ENCODE assay signal across 9 cellular contexts in genomic region chr13:44373601-44374347, GRCh38. TPM values are rescaled to one million over a fixed set of nuclear protein-coding genes. Genes with fewer than 3 reads are reported as not detected.
A peak's percentile ranks its signal among the peaks of the same experiment; 100 is the strongest.
DNase-seq lines count a peak whose midpoint lies in the region; ATAC-seq, FAIRE-seq and TF ChIP-seq lines count a peak whose summit lies in the region.
"Had no signal": no experiment of that assay in that cellular context is flagged by ENCODE, and none has a peak within 500 bp of the region (broad histone marks: within the 10 kb centered on the region; RNA-seq: fewer than 3 reads in every experiment).

Gene SERP2, plus strand, starts transcription at chr13:44373824. Its CDS starts 202 bp downstream, at chr13:44374026.

- H3K79me2 ChIP-seq in endothelial cell of umbilical vein (ENCODE audit: control insufficient read depth, insufficient read depth, low read length): no peaks in the 10 kb centered on the region

- TF ChIP-seq POLR2A in endothelial cell of umbilical vein (IDR thresholded peaks at IDR 0.05; ENCODE audit: low read depth, low read length): no peak
- no peak for TF ChIP-seq POLR2A in H54 (IDR thresholded peaks at IDR 0.05; ENCODE audit: low read depth, low read length)

- H3K4me2 ChIP-seq in endothelial cell of umbilical vein (ENCODE audit: insufficient read depth, low read length): peak within 1 kb of the TSS; percentile 67

- intact Hi-C loops in endothelial cell of umbilical vein (cut with micrococcal nuclease) (no loop called here), mucosa of descending colon (cut with DNase I, micrococcal nuclease) (no loop called here)

- POLR2A ChIA-PET in CD8-positive, alpha-beta memory T cell (lab: Charles Lee): no interaction called here
- POLR2A ChIA-PET in endothelial cell of umbilical vein (lab: Charles Lee): no interaction called here

- H2AFZ ChIP-seq in endothelial cell of umbilical vein (ENCODE audit: low read depth, low read length): peak within 1 kb of the TSS; percentile 86

- H3K9ac ChIP-seq in NT2/D1 (ENCODE audit: insufficient read length, low read depth) (peak within 1 kb of the TSS; percentile 79), endothelial cell of umbilical vein (replicated peaks; ENCODE audit: extremely low read depth, insufficient read depth, low read length) (peak within 1 kb of the TSS; percentile 8)

- peaks cover 0 to 3% (median 0%) of the 10 kb centered on the region in 5 donors for H3K9me3 Mint-ChIP-seq in CD8-positive, alpha-beta memory T cell
- H3K9me3 Mint-ChIP-seq: dendritic cell treated with granulocyte-macrophage colony-stimulating factor and Interleukin-4, amounts not matched to agents 40 ng/mL and 50 ng/mL, for 4 days had no signal

- no peaks in the 10 kb centered on the region for H3K4me1 ChIP-seq in CD8-positive, alpha-beta memory T cell (ENCODE audit: insufficient read depth, low read length)
- H3K4me1 ChIP-seq in NT2/D1 (ENCODE audit: insufficient read depth, insufficient read length): no peaks in the 10 kb centered on the region
- peaks cover 6% of the 10 kb centered on the region for H3K4me1 ChIP-seq in endothelial cell of umbilical vein (ENCODE audit: control insufficient read depth, extremely low read depth, insufficient read depth, low read length)
- peaks cover 13% of the 10 kb centered on the region for H3K4me1 ChIP-seq in mucosa of descending colon (ENCODE audit: low read depth)

- peaks cover 0 to 5% (median 0%) of the 10 kb centered on the region in 3 donors for H3K36me3 Mint-ChIP-seq in CD8-positive, alpha-beta memory T cell

- H3K9me3 ChIP-seq in CD8-positive, alpha-beta memory T cell (ENCODE audit: low read length): no peaks in the 10 kb centered on the region
- H3K9me3 ChIP-seq in NT2/D1 (ENCODE audit: insufficient read depth, low read length) (no peaks in the 10 kb centered on the region), endothelial cell of umbilical vein (replicated peaks; ENCODE audit: control insufficient read depth, insufficient read depth, low read length) (no peaks in the 10 kb centered on the region), mucosa of descending colon (no peaks in the 10 kb centered on the region)

- H3K27me3 Mint-ChIP-seq in CD8-positive, alpha-beta memory T cell: peaks cover 27 to 54% of the 10 kb centered on the region in 2 donors

- peak within 1 kb of the TSS; percentile 32 to 63 (median 48) for H3K4me3 Mint-ChIP-seq in CD8-positive, alpha-beta memory T cell
- H3K4me3 Mint-ChIP-seq: dendritic cell treated with granulocyte-macrophage colony-stimulating factor and Interleukin-4, amounts not matched to agents 40 ng/mL and 50 ng/mL, for 4 days had no signal

- no peaks in the 10 kb centered on the region for H3K36me3 ChIP-seq in CD8-positive, alpha-beta memory T cell (ENCODE audit: insufficient read depth, low read length)
- no peaks in the 10 kb centered on the region for H3K36me3 ChIP-seq in NT2/D1 (ENCODE audit: insufficient read depth, insufficient read length, low read length)
- H3K36me3 ChIP-seq in endothelial cell of umbilical vein (ENCODE audit: control insufficient read depth in 2 of 2, extremely low read depth in 1 of 2, insufficient read depth in 2 of 2, low read length in 2 of 2): no peaks in the 10 kb centered on the region
- no peaks in the 10 kb centered on the region for H3K36me3 ChIP-seq in mucosa of descending colon (ENCODE audit: low read depth)

- H3K9me1 ChIP-seq in endothelial cell of umbilical vein (replicated peaks; ENCODE audit: control insufficient read depth, extremely low read depth, insufficient read depth, low read length): no peaks in the 10 kb centered on the region

- BruUV-seq in endothelial cell of umbilical vein (replicated peaks; lab: Mats Ljungman, UMichigan): no TSS peak

- DNase-seq in CD8-positive, alpha-beta memory T cell: no peak
- DNase-seq in NT2/D1 (ENCODE audit: low read depth, low spot score) (no peak), endothelial cell of umbilical vein (ENCODE audit: low read depth, low spot score) (no peak), mucosa of descending colon (peak in 2 of 3 donors; percentile 60 to 63), ureter (ENCODE audit: low spot score) (no peak), H54 (ENCODE audit: insufficient read length, low spot score) (no peak)

- no peak within 1 kb of the TSS for H3K27ac Mint-ChIP-seq in CD8-positive, alpha-beta memory T cell
- H3K27ac Mint-ChIP-seq: dendritic cell treated with granulocyte-macrophage colony-stimulating factor and Interleukin-4, amounts not matched to agents 40 ng/mL and 50 ng/mL, for 4 days had no signal

- CTCF ChIA-PET in CD8-positive, alpha-beta memory T cell (lab: Charles Lee): no interaction called here
- CTCF ChIA-PET in endothelial cell of umbilical vein (lab: Charles Lee): interaction anchor here (1.8 to 2.8 kb wide), 2 partner anchors 63 to 183 kb away, joined by 5 to 12 read pairs; no protein-coding TSS in a partner anchor

- H3K27ac ChIP-seq in CD8-positive, alpha-beta memory T cell (ENCODE audit: low read depth, low read length): no peak within 1 kb of the TSS
- H3K27ac ChIP-seq in endothelial cell of umbilical vein (ENCODE audit: insufficient read depth, low read depth, low read length): no peak within 1 kb of the TSS

- peaks cover 3 to 10% (median 6%) of the 10 kb centered on the region in 3 donors for H3K4me1 Mint-ChIP-seq in CD8-positive, alpha-beta memory T cell

- peak; percentile 41 for ATAC-seq in mucosa of descending colon
- no peak for ATAC-seq in GM21576 (IDR thresholded peaks at IDR 0.05; ENCODE audit: unreplicated experiment)
- ATAC-seq in HG03354 (IDR thresholded peaks at IDR 0.05; ENCODE audit: poor library complexity, severe bottlenecking, unreplicated experiment): no peak

- H3K27me3 ChIP-seq in CD8-positive, alpha-beta memory T cell (ENCODE audit: insufficient read depth, low read length, poor library complexity, severe bottlenecking): no peaks in the 10 kb centered on the region
- H3K27me3 ChIP-seq in NT2/D1 (ENCODE audit: insufficient read depth, insufficient read length) (peaks cover 10% of the 10 kb centered on the region), endothelial cell of umbilical vein (ENCODE audit: control insufficient read depth in 2 of 2, insufficient read depth in 2 of 2, low read length in 2 of 2) (no peaks in the 10 kb centered on the region)

- no peak within 1 kb of the TSS for H3K4me3 ChIP-seq in CD8-positive, alpha-beta memory T cell (ENCODE audit: low read length)
- peak within 1 kb of the TSS; percentile 63 for H3K4me3 ChIP-seq in NT2/D1 (ENCODE audit: insufficient read length, low read depth)
- H3K4me3 ChIP-seq in endothelial cell of umbilical vein (replicated peaks in 1 of 3; ENCODE audit: insufficient read depth in 1 of 3, low read depth in 1 of 3, low read length in 3 of 3): peak within 1 kb of the TSS; percentile 36 to 54 (median 43)
- H3K4me3 ChIP-seq in mucosa of descending colon: no peak within 1 kb of the TSS

- dilution Hi-C loops in endothelial cell of umbilical vein (cut with MboI; ENCODE audit: extremely low pct_ligation_motif_present, low sequenced_read_pairs): no loop called here

- TF ChIP-seq CTCF in endothelial cell of umbilical vein (IDR thresholded peaks at IDR 0.05; ENCODE audit: extremely low read depth in 1 of 2, insufficient read depth in 1 of 2, low read depth in 1 of 2, low read length in 2 of 2) (no peak), mucosa of descending colon (IDR thresholded peaks at IDR 0.05) (no peak)

- no peak for FAIRE-seq in endothelial cell of umbilical vein (lab: Jason Lieb, UNC)
- FAIRE-seq in H54 (lab: Jason Lieb, UNC): no peak

- no peaks in the 10 kb centered on the region for H4K20me1 ChIP-seq in endothelial cell of umbilical vein (replicated peaks; ENCODE audit: control insufficient read depth, extremely low read depth, insufficient read depth, low read length)

TF ChIP-seq in endothelial cell of umbilical vein, 7 proteins besides CTCF, POLR2A, EP300 and RAD21:
- TF ChIP-seq MAX (IDR thresholded peaks at IDR 0.05; ENCODE audit: insufficient read depth, insufficient read length) (no peak), JUN (IDR thresholded peaks at IDR 0.05; ENCODE audit: borderline replicate concordance, insufficient read depth, insufficient read length, low read depth) (no peak), GATA2 (IDR thresholded peaks at IDR 0.05; ENCODE audit: insufficient read depth, insufficient read length, low read depth, low read length) (no peak), EZH2 (IDR thresholded peaks at IDR 0.05; ENCODE audit: borderline replicate concordance, low read depth, low read length, severe bottlenecking) (no peak), POLR2AphosphoS5 (IDR thresholded peaks at IDR 0.05; ENCODE audit: insufficient read depth, low read depth, low read length) (no peak), FOS (IDR thresholded peaks at IDR 0.05; ENCODE audit: borderline replicate concordance, insufficient read depth, low read length) (no peak), MYC (IDR thresholded peaks at IDR 0.05; ENCODE audit: low read depth, low read length) (no peak)

RNA-seq across cellular contexts. Expression of gene SERP2, which starts in this region (rescaled TPM):
- total RNA-seq in CD8-positive, alpha-beta memory T cell: under 1 TPM; 0.51 to 0.57 TPM
- polyA plus RNA-seq in CD8-positive, alpha-beta memory T cell: 0.47 TPM
- total RNA-seq in endothelial cell of umbilical vein (0.85 TPM in 1 of 2 replicates, not detected in the other), mucosa of descending colon (1 to 10 TPM; 3.3 to 6.0 (median 5.8) TPM), ureter (10.6 TPM)
- polyA plus RNA-seq in endothelial cell of umbilical vein: 0.29 and 0.30 TPM in 2 replicates
- 0.31 and 0.35 TPM in 2 replicates for polyA plus RNA-seq in endothelial cell of umbilical vein (2011; cell fraction: cytosol; rRNA removed)
- 0.20 and 0.59 TPM in 2 replicates for polyA plus RNA-seq in endothelial cell of umbilical vein (2011; cell fraction: nucleus; rRNA removed)
- 0.54 TPM in 1 of 2 replicates, not detected in the other for polyA plus RNA-seq in endothelial cell of umbilical vein (2012)
- polyA minus RNA-seq in endothelial cell of umbilical vein: 0.72 and 1.2 TPM in 2 replicates
- polyA minus RNA-seq in endothelial cell of umbilical vein (2011; cell fraction: cytosol; rRNA and poly(A)+ RNA removed): not detected
- 1.8 TPM in 1 of 2 replicates, not detected in the other for polyA minus RNA-seq in endothelial cell of umbilical vein (2011; cell fraction: nucleus; rRNA and poly(A)+ RNA removed)

Comparison
In these comparisons a context has a peak if more than half of its experiments do, and no peak if none do; other contexts are left out.
1. DNase-seq: peak in mucosa of descending colon (2 of 3); none in CD8-positive, alpha-beta memory T cell (0 of 5), NT2/D1 (single experiment), endothelial cell of umbilical vein (single experiment), ureter (single experiment) and H54 (single experiment).
2. H3K4me3 ChIP-seq: peak in NT2/D1 (single experiment) and endothelial cell of umbilical vein (3 of 3); none in CD8-positive, alpha-beta memory T cell (single experiment) and mucosa of descending colon (single experiment).